1 cellular context compared by ENCODE assay signal in the genomic region with DNA sequence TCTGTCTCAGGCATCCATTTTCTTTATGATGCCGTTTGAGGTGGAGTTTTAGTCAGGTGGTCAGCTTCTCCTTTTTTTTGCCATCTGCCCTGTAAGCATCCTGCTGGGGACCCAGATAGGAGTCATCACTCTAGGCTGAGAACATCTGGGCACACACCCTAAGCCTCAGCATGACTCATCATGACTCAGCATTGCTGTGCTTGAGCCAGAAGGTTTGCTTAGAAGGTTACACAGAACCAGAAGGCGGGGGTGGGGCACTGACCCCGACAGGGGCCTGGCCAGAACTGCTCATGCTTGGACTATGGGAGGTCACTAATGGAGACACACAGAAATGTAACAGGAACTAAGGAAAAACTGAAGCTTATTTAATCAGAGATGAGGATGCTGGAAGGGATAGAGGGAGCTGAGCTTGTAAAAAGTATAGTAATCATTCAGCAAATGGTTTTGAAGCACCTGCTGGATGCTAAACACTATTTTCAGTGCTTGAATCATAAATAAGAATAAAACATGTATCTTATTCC.
TF ChIP-seq lines count a peak whose summit lies in the region.

No MANE protein-coding gene starts in this region.

TF ChIP-seq in HCT116, 20 proteins besides CTCF, POLR2A, EP300 and RAD21 (continued from another document):
- TF ChIP-seq, protein P1, sequence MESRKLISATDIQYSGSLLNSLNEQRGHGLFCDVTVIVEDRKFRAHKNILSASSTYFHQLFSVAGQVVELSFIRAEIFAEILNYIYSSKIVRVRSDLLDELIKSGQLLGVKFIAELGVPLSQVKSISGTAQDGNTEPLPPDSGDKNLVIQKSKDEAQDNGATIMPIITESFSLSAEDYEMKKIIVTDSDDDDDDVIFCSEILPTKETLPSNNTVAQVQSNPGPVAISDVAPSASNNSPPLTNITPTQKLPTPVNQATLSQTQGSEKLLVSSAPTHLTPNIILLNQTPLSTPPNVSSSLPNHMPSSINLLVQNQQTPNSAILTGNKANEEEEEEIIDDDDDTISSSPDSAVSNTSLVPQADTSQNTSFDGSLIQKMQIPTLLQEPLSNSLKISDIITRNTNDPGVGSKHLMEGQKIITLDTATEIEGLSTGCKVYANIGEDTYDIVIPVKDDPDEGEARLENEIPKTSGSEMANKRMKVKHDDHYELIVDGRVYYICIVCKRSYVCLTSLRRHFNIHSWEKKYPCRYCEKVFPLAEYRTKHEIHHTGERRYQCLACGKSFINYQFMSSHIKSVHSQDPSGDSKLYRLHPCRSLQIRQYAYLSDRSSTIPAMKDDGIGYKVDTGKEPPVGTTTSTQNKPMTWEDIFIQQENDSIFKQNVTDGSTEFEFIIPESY (IDR thresholded peaks at IDR 0.05; ENCODE audit: extremely low read depth, insufficient replicate concordance, low read length), result peak; percentile 8
- TF ChIP-seq ELF1 (IDR thresholded peaks at IDR 0.05; ENCODE audit: borderline replicate concordance, low read depth) (no peak), SP1 (IDR thresholded peaks at IDR 0.05; ENCODE audit: low read depth) (peak; percentile 93), EGR1 (IDR thresholded peaks at IDR 0.05; ENCODE audit: low read depth) (peak; percentile 91), JUND (IDR thresholded peaks at IDR 0.05) (peak; percentile 99), SIN3A (IDR thresholded peaks at IDR 0.05; ENCODE audit: low read depth) (peak; percentile 87), POLR2AphosphoS5 (IDR thresholded peaks at IDR 0.05; ENCODE audit: low read depth, low read length) (peak; percentile 60), YY1 (IDR thresholded peaks at IDR 0.05; ENCODE audit: extremely low read depth, insufficient replicate concordance, low read depth, low read length) (peak; percentile 26), FOSL1 (IDR thresholded peaks at IDR 0.05; ENCODE audit: low read depth) (peak; percentile 100), ZNF274 (IDR thresholded peaks at IDR 0.05; ENCODE audit: low read depth, low read length) (no peak), CBX3 (IDR thresholded peaks at IDR 0.05; ENCODE audit: low read depth) (peak; percentile 93), EZH2phosphoT487 (IDR thresholded peaks at IDR 0.05; ENCODE audit: borderline replicate concordance) (no peak), MAX (IDR thresholded peaks at IDR 0.05) (peak; percentile 66), SRF (IDR thresholded peaks at IDR 0.05; ENCODE audit: low read depth) (peak; percentile 88), TCF7L2 (IDR thresholded peaks at IDR 0.05; ENCODE audit: borderline replicate concordance, extremely low read depth, insufficient read depth, insufficient read length) (peak; percentile 21), EZH2 (IDR thresholded peaks at IDR 0.05) (no peak), CEBPB (IDR thresholded peaks at IDR 0.05; ENCODE audit: low read depth) (peak; percentile 59; the same call in 1 of the 2 replicates)
- TF ChIP-seq, protein P2, sequence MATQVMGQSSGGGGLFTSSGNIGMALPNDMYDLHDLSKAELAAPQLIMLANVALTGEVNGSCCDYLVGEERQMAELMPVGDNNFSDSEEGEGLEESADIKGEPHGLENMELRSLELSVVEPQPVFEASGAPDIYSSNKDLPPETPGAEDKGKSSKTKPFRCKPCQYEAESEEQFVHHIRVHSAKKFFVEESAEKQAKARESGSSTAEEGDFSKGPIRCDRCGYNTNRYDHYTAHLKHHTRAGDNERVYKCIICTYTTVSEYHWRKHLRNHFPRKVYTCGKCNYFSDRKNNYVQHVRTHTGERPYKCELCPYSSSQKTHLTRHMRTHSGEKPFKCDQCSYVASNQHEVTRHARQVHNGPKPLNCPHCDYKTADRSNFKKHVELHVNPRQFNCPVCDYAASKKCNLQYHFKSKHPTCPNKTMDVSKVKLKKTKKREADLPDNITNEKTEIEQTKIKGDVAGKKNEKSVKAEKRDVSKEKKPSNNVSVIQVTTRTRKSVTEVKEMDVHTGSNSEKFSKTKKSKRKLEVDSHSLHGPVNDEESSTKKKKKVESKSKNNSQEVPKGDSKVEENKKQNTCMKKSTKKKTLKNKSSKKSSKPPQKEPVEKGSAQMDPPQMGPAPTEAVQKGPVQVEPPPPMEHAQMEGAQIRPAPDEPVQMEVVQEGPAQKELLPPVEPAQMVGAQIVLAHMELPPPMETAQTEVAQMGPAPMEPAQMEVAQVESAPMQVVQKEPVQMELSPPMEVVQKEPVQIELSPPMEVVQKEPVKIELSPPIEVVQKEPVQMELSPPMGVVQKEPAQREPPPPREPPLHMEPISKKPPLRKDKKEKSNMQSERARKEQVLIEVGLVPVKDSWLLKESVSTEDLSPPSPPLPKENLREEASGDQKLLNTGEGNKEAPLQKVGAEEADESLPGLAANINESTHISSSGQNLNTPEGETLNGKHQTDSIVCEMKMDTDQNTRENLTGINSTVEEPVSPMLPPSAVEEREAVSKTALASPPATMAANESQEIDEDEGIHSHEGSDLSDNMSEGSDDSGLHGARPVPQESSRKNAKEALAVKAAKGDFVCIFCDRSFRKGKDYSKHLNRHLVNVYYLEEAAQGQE (IDR thresholded peaks at IDR 0.05; ENCODE audit: low read depth), result no peak
- TF ChIP-seq, protein P3, sequence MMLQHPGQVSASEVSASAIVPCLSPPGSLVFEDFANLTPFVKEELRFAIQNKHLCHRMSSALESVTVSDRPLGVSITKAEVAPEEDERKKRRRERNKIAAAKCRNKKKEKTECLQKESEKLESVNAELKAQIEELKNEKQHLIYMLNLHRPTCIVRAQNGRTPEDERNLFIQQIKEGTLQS (IDR thresholded peaks at IDR 0.05), result peak; percentile 71
